In genomic region chr1:19087017-19087736, GRCh38 we compare ENCODE assay signal across 1 cellular context.
TF ChIP-seq lines count a peak whose summit lies in the region.

No MANE protein-coding gene starts in this region.

TF ChIP-seq in A549, 52 proteins besides CTCF, POLR2A, EP300 and RAD21 (continued from another document):
- TF ChIP-seq RNF2 (IDR thresholded peaks at IDR 0.05; ENCODE audit: borderline replicate concordance, low read depth) (no peak), TFCP2L1 (CRISPR knock-in tag; IDR thresholded peaks at IDR 0.05) (no peak), MYC (IDR thresholded peaks at IDR 0.05; ENCODE audit: borderline replicate concordance, low read length) (no peak), KDM1A (IDR thresholded peaks at IDR 0.05; ENCODE audit: low read depth) (no peak)
